Comparison of ENCODE assay signal across 1 cellular context in the genomic region with DNA sequence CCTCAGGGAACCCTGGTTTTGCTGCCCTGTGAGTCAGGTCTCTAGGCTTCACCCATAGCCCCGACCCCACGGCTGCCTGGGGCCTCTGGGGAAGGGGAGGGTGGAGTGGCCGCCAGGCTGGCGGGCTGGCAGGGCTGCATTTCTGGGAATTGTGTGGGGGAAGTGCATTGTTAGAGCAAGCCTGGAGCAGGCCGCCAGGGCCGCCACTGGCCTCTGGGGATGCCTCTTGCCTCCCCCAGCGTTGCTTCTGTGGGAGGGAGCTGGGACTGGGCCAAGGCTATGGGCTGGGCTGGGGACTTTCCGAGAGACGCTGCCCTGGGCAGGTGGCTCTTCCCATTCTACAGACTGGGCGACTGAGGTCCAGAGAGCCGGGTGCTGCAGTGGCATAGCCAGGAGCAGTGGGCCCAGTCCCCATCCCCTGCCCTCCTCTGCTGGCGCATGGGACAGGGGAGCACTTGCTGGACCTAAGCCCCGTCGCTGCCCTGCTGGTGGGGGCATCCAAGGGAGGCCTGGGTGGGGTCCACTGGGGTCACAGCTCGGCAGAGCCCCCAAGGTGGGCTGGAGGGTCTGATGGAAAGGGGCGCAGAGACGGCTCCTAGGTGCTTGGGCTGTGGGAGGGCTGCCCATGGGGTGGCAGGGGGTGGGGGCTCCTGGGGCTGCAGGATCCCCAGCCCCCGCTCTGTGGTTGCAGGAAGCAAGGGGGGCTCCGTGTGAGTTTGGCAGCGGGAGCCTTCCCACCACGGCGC.
TF ChIP-seq lines count a peak whose summit lies in the region.

No MANE protein-coding gene starts in this region.

TF ChIP-seq in HepG2, 621 proteins besides CTCF, POLR2A, EP300 and RAD21 (continued from another document and continues in another):
- TF ChIP-seq, protein P1, sequence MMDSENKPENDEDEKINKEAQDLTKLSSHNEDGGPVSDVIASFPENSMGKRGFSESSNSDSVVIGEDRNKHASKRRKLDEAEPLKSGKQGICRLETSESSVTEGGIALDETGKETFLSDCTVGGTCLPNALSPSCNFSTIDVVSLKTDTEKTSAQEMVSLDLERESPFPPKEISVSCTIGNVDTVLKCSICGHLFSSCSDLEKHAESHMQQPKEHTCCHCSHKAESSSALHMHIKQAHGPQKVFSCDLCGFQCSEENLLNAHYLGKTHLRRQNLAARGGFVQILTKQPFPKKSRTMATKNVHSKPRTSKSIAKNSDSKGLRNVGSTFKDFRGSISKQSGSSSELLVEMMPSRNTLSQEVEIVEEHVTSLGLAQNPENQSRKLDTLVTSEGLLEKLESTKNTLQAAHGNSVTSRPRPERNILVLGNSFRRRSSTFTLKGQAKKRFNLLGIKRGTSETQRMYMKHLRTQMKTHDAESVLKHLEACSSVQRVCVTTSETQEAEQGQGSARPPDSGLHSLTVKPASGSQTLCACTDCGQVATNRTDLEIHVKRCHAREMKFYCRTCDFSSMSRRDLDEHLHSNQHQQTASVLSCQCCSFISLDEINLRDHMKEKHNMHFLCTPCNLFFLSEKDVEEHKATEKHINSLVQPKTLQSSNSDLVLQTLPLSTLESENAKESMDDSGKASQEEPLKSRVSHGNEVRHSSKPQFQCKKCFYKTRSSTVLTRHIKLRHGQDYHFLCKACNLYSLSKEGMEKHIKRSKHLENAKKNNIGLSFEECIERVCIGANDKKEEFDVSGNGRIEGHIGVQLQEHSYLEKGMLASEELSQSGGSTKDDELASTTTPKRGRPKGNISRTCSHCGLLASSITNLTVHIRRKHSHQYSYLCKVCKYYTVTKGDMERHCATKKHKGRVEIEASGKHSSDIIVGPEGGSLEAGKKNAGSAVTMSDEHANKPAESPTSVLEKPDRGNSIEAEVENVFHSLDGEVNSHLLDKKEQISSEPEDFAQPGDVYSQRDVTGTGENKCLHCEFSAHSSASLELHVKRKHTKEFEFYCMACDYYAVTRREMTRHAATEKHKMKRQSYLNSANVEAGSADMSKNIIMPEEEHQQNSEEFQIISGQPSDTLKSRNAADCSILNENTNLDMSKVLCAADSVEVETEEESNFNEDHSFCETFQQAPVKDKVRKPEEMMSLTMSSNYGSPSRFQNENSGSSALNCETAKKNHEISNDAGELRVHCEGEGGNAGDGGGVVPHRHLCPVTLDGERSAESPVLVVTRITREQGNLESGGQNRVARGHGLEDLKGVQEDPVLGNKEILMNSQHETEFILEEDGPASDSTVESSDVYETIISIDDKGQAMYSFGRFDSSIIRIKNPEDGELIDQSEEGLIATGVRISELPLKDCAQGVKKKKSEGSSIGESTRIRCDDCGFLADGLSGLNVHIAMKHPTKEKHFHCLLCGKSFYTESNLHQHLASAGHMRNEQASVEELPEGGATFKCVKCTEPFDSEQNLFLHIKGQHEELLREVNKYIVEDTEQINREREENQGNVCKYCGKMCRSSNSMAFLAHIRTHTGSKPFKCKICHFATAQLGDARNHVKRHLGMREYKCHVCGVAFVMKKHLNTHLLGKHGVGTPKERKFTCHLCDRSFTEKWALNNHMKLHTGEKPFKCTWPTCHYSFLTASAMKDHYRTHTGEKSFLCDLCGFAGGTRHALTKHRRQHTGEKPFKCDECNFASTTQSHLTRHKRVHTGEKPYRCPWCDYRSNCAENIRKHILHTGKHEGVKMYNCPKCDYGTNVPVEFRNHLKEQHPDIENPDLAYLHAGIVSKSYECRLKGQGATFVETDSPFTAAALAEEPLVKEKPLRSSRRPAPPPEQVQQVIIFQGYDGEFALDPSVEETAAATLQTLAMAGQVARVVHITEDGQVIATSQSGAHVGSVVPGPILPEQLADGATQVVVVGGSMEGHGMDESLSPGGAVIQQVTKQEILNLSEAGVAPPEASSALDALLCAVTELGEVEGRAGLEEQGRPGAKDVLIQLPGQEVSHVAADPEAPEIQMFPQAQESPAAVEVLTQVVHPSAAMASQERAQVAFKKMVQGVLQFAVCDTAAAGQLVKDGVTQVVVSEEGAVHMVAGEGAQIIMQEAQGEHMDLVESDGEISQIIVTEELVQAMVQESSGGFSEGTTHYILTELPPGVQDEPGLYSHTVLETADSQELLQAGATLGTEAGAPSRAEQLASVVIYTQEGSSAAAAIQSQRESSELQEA (CRISPR knock-in tag; IDR thresholded peaks at IDR 0.05; ENCODE audit: not compliant biosample characterization), result peak; percentile 18
- TF ChIP-seq, protein P2, sequence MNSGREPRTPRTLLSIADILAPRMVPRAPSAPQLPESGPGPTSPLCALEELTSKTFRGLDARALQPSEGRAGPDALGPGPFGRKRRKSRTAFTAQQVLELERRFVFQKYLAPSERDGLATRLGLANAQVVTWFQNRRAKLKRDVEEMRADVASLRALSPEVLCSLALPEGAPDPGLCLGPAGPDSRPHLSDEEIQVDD (CRISPR knock-in tag; IDR thresholded peaks at IDR 0.05; ENCODE audit: borderline replicate concordance), result peak; percentile 54; the same call in 1 of the 2 replicates
- TF ChIP-seq RARG (CRISPR knock-in tag; IDR thresholded peaks at IDR 0.05; ENCODE audit: low read depth) (no peak), NBN (conservative IDR thresholded peaks at IDR 0.05) (no peak), ZNF256 (CRISPR knock-in tag; conservative IDR thresholded peaks at IDR 0.05) (peak; percentile 46; the same call in 1 of the 2 replicates), RAD51 (IDR thresholded peaks at IDR 0.05; ENCODE audit: borderline replicate concordance) (no peak), ZNF24 (IDR thresholded peaks at IDR 0.05) (no peak), MLLT10 (CRISPR knock-in tag; IDR thresholded peaks at IDR 0.05) (no peak), LCORL (IDR thresholded peaks at IDR 0.05) (no peak), LCORL (CRISPR knock-in tag; IDR thresholded peaks at IDR 0.05) (no peak), YEATS4 (CRISPR knock-in tag; IDR thresholded peaks at IDR 0.05; ENCODE audit: borderline replicate concordance) (peak; percentile 18; the same call in 1 of the 2 replicates), DPF2 (CRISPR knock-in tag; IDR thresholded peaks at IDR 0.05; ENCODE audit: borderline replicate concordance, low read depth) (no peak), SMAD1 (CRISPR knock-in tag; IDR thresholded peaks at IDR 0.05; ENCODE audit: borderline replicate concordance, low read depth) (no peak; the same call in none of the 2 replicates), NFIC (IDR thresholded peaks at IDR 0.05; ENCODE audit: low read length) (no peak), SRY (CRISPR knock-in tag; IDR thresholded peaks at IDR 0.05) (no peak; the same call in 1 of the 2 replicates), ZNF605 (CRISPR knock-in tag; IDR thresholded peaks at IDR 0.05) (no peak), MBD4 (IDR thresholded peaks at IDR 0.05; ENCODE audit: borderline replicate concordance, low read length) (no peak), MAFG (CRISPR knock-in tag; IDR thresholded peaks at IDR 0.05) (no peak), CBX1 (IDR thresholded peaks at IDR 0.05; ENCODE audit: low read depth) (peak; percentile 96)
- TF ChIP-seq, protein P3, sequence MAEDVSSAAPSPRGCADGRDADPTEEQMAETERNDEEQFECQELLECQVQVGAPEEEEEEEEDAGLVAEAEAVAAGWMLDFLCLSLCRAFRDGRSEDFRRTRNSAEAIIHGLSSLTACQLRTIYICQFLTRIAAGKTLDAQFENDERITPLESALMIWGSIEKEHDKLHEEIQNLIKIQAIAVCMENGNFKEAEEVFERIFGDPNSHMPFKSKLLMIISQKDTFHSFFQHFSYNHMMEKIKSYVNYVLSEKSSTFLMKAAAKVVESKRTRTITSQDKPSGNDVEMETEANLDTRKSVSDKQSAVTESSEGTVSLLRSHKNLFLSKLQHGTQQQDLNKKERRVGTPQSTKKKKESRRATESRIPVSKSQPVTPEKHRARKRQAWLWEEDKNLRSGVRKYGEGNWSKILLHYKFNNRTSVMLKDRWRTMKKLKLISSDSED (CRISPR knock-in tag; IDR thresholded peaks at IDR 0.05), result peak; percentile 94; the same call in 1 of the 2 replicates
- TF ChIP-seq, protein P4, sequence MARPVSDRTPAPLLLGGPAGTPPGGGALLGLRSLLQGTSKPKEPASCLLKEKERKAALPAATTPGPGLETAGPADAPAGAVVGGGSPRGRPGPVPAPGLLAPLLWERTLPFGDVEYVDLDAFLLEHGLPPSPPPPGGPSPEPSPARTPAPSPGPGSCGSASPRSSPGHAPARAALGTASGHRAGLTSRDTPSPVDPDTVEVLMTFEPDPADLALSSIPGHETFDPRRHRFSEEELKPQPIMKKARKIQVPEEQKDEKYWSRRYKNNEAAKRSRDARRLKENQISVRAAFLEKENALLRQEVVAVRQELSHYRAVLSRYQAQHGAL (CRISPR knock-in tag; IDR thresholded peaks at IDR 0.05; ENCODE audit: not compliant biosample characterization), result no peak
- TF ChIP-seq, protein P5, sequence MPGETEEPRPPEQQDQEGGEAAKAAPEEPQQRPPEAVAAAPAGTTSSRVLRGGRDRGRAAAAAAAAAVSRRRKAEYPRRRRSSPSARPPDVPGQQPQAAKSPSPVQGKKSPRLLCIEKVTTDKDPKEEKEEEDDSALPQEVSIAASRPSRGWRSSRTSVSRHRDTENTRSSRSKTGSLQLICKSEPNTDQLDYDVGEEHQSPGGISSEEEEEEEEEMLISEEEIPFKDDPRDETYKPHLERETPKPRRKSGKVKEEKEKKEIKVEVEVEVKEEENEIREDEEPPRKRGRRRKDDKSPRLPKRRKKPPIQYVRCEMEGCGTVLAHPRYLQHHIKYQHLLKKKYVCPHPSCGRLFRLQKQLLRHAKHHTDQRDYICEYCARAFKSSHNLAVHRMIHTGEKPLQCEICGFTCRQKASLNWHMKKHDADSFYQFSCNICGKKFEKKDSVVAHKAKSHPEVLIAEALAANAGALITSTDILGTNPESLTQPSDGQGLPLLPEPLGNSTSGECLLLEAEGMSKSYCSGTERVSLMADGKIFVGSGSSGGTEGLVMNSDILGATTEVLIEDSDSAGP (CRISPR knock-in tag; IDR thresholded peaks at IDR 0.05; ENCODE audit: borderline replicate concordance), result peak; percentile 88; the same call in 1 of the 2 replicates
- TF ChIP-seq, protein P6, sequence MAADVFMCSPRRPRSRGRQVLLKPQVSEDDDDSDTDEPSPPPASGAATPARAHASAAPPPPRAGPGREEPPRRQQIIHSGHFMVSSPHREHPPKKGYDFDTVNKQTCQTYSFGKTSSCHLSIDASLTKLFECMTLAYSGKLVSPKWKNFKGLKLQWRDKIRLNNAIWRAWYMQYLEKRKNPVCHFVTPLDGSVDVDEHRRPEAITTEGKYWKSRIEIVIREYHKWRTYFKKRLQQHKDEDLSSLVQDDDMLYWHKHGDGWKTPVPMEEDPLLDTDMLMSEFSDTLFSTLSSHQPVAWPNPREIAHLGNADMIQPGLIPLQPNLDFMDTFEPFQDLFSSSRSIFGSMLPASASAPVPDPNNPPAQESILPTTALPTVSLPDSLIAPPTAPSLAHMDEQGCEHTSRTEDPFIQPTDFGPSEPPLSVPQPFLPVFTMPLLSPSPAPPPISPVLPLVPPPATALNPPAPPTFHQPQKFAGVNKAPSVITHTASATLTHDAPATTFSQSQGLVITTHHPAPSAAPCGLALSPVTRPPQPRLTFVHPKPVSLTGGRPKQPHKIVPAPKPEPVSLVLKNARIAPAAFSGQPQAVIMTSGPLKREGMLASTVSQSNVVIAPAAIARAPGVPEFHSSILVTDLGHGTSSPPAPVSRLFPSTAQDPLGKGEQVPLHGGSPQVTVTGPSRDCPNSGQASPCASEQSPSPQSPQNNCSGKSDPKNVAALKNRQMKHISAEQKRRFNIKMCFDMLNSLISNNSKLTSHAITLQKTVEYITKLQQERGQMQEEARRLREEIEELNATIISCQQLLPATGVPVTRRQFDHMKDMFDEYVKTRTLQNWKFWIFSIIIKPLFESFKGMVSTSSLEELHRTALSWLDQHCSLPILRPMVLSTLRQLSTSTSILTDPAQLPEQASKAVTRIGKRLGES (CRISPR knock-in tag; IDR thresholded peaks at IDR 0.05; ENCODE audit: borderline replicate concordance), result peak; percentile 80
- TF ChIP-seq, protein P7, sequence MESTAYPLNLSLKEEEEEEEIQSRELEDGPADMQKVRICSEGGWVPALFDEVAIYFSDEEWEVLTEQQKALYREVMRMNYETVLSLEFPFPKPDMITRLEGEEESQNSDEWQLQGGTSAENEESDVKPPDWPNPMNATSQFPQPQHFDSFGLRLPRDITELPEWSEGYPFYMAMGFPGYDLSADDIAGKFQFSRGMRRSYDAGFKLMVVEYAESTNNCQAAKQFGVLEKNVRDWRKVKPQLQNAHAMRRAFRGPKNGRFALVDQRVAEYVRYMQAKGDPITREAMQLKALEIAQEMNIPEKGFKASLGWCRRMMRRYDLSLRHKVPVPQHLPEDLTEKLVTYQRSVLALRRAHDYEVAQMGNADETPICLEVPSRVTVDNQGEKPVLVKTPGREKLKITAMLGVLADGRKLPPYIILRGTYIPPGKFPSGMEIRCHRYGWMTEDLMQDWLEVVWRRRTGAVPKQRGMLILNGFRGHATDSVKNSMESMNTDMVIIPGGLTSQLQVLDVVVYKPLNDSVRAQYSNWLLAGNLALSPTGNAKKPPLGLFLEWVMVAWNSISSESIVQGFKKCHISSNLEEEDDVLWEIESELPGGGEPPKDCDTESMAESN (CRISPR knock-in tag; conservative IDR thresholded peaks at IDR 0.05), result 0 out of 2 replicates have a peak, but pooled peaks have one; percentile 49
- TF ChIP-seq, protein P8, sequence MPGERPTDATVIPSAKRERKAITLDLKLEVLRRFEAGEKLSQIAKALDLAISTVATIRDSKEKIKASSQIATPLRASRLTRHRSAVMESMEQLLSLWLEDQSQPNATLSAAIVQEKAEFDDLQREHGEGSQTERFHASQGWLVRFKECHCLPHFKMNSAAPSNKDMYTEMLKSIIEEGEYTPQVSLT (CRISPR knock-in tag; IDR thresholded peaks at IDR 0.05; ENCODE audit: borderline replicate concordance, low read depth), result no peak
